In the genomic region with DNA sequence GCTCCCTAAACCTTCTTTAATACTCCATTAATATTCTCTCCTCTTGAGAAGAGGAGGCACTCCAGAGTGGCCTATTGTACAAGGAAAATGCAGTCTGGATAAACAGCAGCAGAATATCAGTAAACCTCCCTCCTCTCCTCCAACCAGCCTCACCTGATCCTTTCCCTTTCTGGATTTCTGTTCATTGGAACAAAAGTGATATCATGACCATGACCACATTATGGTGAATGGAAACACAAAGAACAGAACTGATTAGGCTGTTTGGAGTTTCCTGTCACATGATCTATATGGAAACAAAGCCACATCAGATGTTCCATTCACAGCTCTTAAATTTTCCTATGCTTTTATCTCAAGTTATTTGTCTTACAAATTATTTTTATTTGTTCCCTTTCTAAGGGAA, we compare ENCODE assay signal across 24 cellular contexts. TPM values are rescaled to one million over a fixed set of nuclear protein-coding genes. Genes with fewer than 3 reads are reported as not detected.
DNase-seq lines count a peak whose midpoint lies in the region.
"Had no signal": no experiment of that assay in that cellular context is flagged by ENCODE, and none has a peak within 500 bp of the region (broad histone marks: within the 10 kb centered on the region; RNA-seq: fewer than 3 reads in every experiment).

No MANE protein-coding gene starts in this region.

- no peak overlapping the region for H3K23ac ChIP-seq in neuronal stem cell (ENCODE audit: low read depth, low read length, poor library complexity)
- H3K23ac ChIP-seq in trophoblast cell (ENCODE audit: low read length) = no peak overlapping the region

- no peak overlapping the region for H3K18ac ChIP-seq in neuronal stem cell (ENCODE audit: low read length)
- no peak overlapping the region for H3K18ac ChIP-seq in trophoblast cell (ENCODE audit: low read length)

- H3K79me1 ChIP-seq in neuronal stem cell (ENCODE audit: low read depth, low read length) (no peaks in the 10 kb centered on the region), trophoblast cell (ENCODE audit: low read length) (no peaks in the 10 kb centered on the region)

- H3K27ac ChIP-seq in neuronal stem cell (replicated peaks; ENCODE audit: low read length) (no peak overlapping the region), trophoblast cell (ENCODE audit: low read depth, low read length) (no peak overlapping the region)
- H3K27ac ChIP-seq: ascending aorta, gastroesophageal sphincter, tibial artery had no signal

- H2BK5ac ChIP-seq in neuronal stem cell (ENCODE audit: low read length) = no peak overlapping the region
- H2BK5ac ChIP-seq in trophoblast cell (ENCODE audit: low read depth, low read length, poor library complexity) = no peak overlapping the region

- H3K14ac ChIP-seq in neuronal stem cell (ENCODE audit: low read length) (no peak overlapping the region), trophoblast cell (ENCODE audit: low read length) (no peak overlapping the region)

- peaks cover 3% of the 10 kb centered on the region for H3K27me3 Mint-ChIP-seq in activated CD4-positive, alpha-beta T cell treated with anti-CD3 and anti-CD28 coated beads, Interleukin-2, amount 10 ng/mL, durations not matched to agents 24 days and 14 days
- H3K27me3 Mint-ChIP-seq in activated T-helper 1 cell treated with anti-CD3 and anti-CD28 coated beads, Interleukin-12 subunit alpha, Interleukin-12 subunit beta, Interleukin-2, Interleukin-4 antibody, amounts not matched to agents 30 ng/mL and 10 ng/mL and 1 ng/mL, durations not matched to agents 14 hours and 24 hours and 36 hours (ENCODE audit: insufficient read depth) = peaks cover 2% of the 10 kb centered on the region

- H4K91ac ChIP-seq in neuronal stem cell (ENCODE audit: low read depth, low read length, poor library complexity) (no peak overlapping the region), trophoblast cell (ENCODE audit: low read depth, low read length) (no peak overlapping the region)

- H3K4me3 ChIP-seq in Jurkat, Clone E6-1 (ENCODE audit: low read length) = no peak overlapping the region
- H3K4me3 ChIP-seq in neuronal stem cell (ENCODE audit: low read length in 2 of 2) (no peak overlapping the region), trophoblast cell (ENCODE audit: low read depth, low read length) (no peak overlapping the region)
- H3K4me3 ChIP-seq: ascending aorta, gastroesophageal sphincter, tibial artery had no signal

- intact Hi-C loops in activated CD4-positive, alpha-beta T cell treated with anti-CD3 and anti-CD28 coated beads, Interleukin-2, amount 10 ng/mL, durations not matched to agents 24 days and 14 days (cut with micrococcal nuclease) = loop anchor here (5.0 kb wide), 1 partner anchor 38 kb away; no protein-coding TSS in a partner anchor
- intact Hi-C loops in activated T-helper 1 cell treated with anti-CD3 and anti-CD28 coated beads, Interleukin-12 subunit alpha, Interleukin-12 subunit beta, Interleukin-2, Interleukin-4 antibody, amounts not matched to agents 30 ng/mL and 10 ng/mL and 1 ng/mL, durations not matched to agents 14 hours and 24 hours and 36 hours (cut with micrococcal nuclease) = loop anchor here (1.0 to 10.0 kb wide), 3 partner anchors 26 to 83 kb away; a partner anchor contains a TSS

- H3K36me3 Mint-ChIP-seq in activated CD4-positive, alpha-beta T cell treated with anti-CD3 and anti-CD28 coated beads, Interleukin-2, amount 10 ng/mL, durations not matched to agents 24 days and 14 days (ENCODE audit: low read depth) = no peaks in the 10 kb centered on the region
- H3K36me3 Mint-ChIP-seq in activated T-helper 1 cell treated with anti-CD3 and anti-CD28 coated beads, Interleukin-12 subunit alpha, Interleukin-12 subunit beta, Interleukin-2, Interleukin-4 antibody, amounts not matched to agents 30 ng/mL and 10 ng/mL and 1 ng/mL, durations not matched to agents 14 hours and 24 hours and 36 hours (ENCODE audit: low read depth) = no peaks in the 10 kb centered on the region
- H3K36me3 Mint-ChIP-seq: natural killer cell treated with Interleukin-12 subunit alpha and Interleukin-12 subunit beta and Interleukin-15 and Interleukin-18, amount 100 ng/mL, for 72 hours; stimulated activated effector memory CD8-positive, alpha-beta T cell treated with anti-CD3 and anti-CD28 coated beads, Interleukin-12 subunit alpha, Interleukin-12 subunit beta, amount 100 ng/mL, for 72 hours had no signal

- H3K9ac ChIP-seq in neuronal stem cell (ENCODE audit: low read depth, low read length, poor library complexity) (no peak overlapping the region), trophoblast cell (ENCODE audit: low read length) (no peak overlapping the region)

- H3K4me1 ChIP-seq in neuronal stem cell (ENCODE audit: control insufficient read depth in 2 of 2, insufficient read depth in 1 of 2, low read depth in 1 of 2, low read length in 2 of 2) (no peaks in the 10 kb centered on the region), trophoblast cell (ENCODE audit: control insufficient read depth in 1 of 2, insufficient read depth in 2 of 2, low read length in 2 of 2) (no peaks in the 10 kb centered on the region)
- H3K4me1 ChIP-seq: ascending aorta, gastroesophageal sphincter, tibial artery had no signal

- H3K27me3 ChIP-seq in neuronal stem cell (ENCODE audit: control insufficient read depth in 3 of 3, insufficient read depth in 3 of 3, low read depth in 1 of 3, low read length in 3 of 3) (peaks cover 0 to 3% (median 0%) of the 10 kb centered on the region in 3 experiments), trophoblast cell (ENCODE audit: insufficient read depth, low read length) (no peaks in the 10 kb centered on the region)
- H3K27me3 ChIP-seq: ascending aorta, gastroesophageal sphincter, tibial artery had no signal

- peak overlapping the region; percentile 48 for H3K27ac Mint-ChIP-seq in activated CD4-positive, alpha-beta T cell treated with anti-CD3 and anti-CD28 coated beads, Interleukin-2, amount 10 ng/mL, durations not matched to agents 24 days and 14 days
- peak overlapping the region; percentile 33 for H3K27ac Mint-ChIP-seq in activated T-helper 1 cell treated with anti-CD3 and anti-CD28 coated beads, Interleukin-12 subunit alpha, Interleukin-12 subunit beta, Interleukin-2, Interleukin-4 antibody, amounts not matched to agents 30 ng/mL and 10 ng/mL and 1 ng/mL, durations not matched to agents 14 hours and 24 hours and 36 hours
- H3K27ac Mint-ChIP-seq: natural killer cell treated with Interleukin-12 subunit alpha and Interleukin-12 subunit beta and Interleukin-15 and Interleukin-18, amount 100 ng/mL, for 72 hours; stimulated activated effector memory CD8-positive, alpha-beta T cell treated with anti-CD3 and anti-CD28 coated beads, Interleukin-12 subunit alpha, Interleukin-12 subunit beta, amount 100 ng/mL, for 72 hours had no signal

- no peaks in the 10 kb centered on the region for H3K9me3 ChIP-seq in neuronal stem cell (replicated peaks in 1 of 2; ENCODE audit: control insufficient read depth in 2 of 2, insufficient read depth in 1 of 2, low read depth in 1 of 2, low read length in 2 of 2)
- no peaks in the 10 kb centered on the region for H3K9me3 ChIP-seq in trophoblast cell (ENCODE audit: insufficient read depth, low read depth, low read length)
- H3K9me3 ChIP-seq: ascending aorta, gastroesophageal sphincter, tibial artery had no signal

- no peaks in the 10 kb centered on the region for H3K9me3 Mint-ChIP-seq in activated CD4-positive, alpha-beta T cell treated with anti-CD3 and anti-CD28 coated beads, Interleukin-2, amount 10 ng/mL, durations not matched to agents 24 days and 14 days
- no peaks in the 10 kb centered on the region for H3K9me3 Mint-ChIP-seq in activated T-helper 1 cell treated with anti-CD3 and anti-CD28 coated beads, Interleukin-12 subunit alpha, Interleukin-12 subunit beta, Interleukin-2, Interleukin-4 antibody, amounts not matched to agents 30 ng/mL and 10 ng/mL and 1 ng/mL, durations not matched to agents 14 hours and 24 hours and 36 hours
- H3K9me3 Mint-ChIP-seq: natural killer cell treated with Interleukin-12 subunit alpha and Interleukin-12 subunit beta and Interleukin-15 and Interleukin-18, amount 100 ng/mL, for 72 hours; stimulated activated effector memory CD8-positive, alpha-beta T cell treated with anti-CD3 and anti-CD28 coated beads, Interleukin-12 subunit alpha, Interleukin-12 subunit beta, amount 100 ng/mL, for 72 hours had no signal

- H2BK12ac ChIP-seq in neuronal stem cell (ENCODE audit: low read length) = no peak overlapping the region
- H2BK12ac ChIP-seq in trophoblast cell (ENCODE audit: low read length) = no peak overlapping the region

- H4K8ac ChIP-seq in neuronal stem cell (ENCODE audit: low read depth, low read length) = no peak overlapping the region
- no peak overlapping the region for H4K8ac ChIP-seq in trophoblast cell (ENCODE audit: low read depth, low read length)

- peak overlapping the region; percentile 3 for H2AFZ ChIP-seq in neuronal stem cell (ENCODE audit: low read length)
- no peak overlapping the region for H2AFZ ChIP-seq in trophoblast cell (ENCODE audit: insufficient read depth, low read length, poor library complexity)

- no peak overlapping the region for H3K4me3 Mint-ChIP-seq in activated CD4-positive, alpha-beta T cell treated with anti-CD3 and anti-CD28 coated beads, Interleukin-2, amount 10 ng/mL, durations not matched to agents 24 days and 14 days
- H3K4me3 Mint-ChIP-seq in activated T-helper 1 cell treated with anti-CD3 and anti-CD28 coated beads, Interleukin-12 subunit alpha, Interleukin-12 subunit beta, Interleukin-2, Interleukin-4 antibody, amounts not matched to agents 30 ng/mL and 10 ng/mL and 1 ng/mL, durations not matched to agents 14 hours and 24 hours and 36 hours = no peak overlapping the region
- H3K4me3 Mint-ChIP-seq: natural killer cell treated with Interleukin-12 subunit alpha and Interleukin-12 subunit beta and Interleukin-15 and Interleukin-18, amount 100 ng/mL, for 72 hours; stimulated activated effector memory CD8-positive, alpha-beta T cell treated with anti-CD3 and anti-CD28 coated beads, Interleukin-12 subunit alpha, Interleukin-12 subunit beta, amount 100 ng/mL, for 72 hours had no signal

- H3K4me2 ChIP-seq in neuronal stem cell (ENCODE audit: insufficient read depth, low read length, poor library complexity, severe bottlenecking) = no peak overlapping the region
- H3K4me2 ChIP-seq in trophoblast cell (ENCODE audit: low read length) = no peak overlapping the region

- H3K36me3 ChIP-seq in neuronal stem cell (replicated peaks in 1 of 2; ENCODE audit: control insufficient read depth in 2 of 2, insufficient read depth in 2 of 2, low read length in 2 of 2) = no peaks in the 10 kb centered on the region
- H3K36me3 ChIP-seq in trophoblast cell (ENCODE audit: control insufficient read depth in 1 of 2, insufficient read depth in 2 of 2, low read length in 2 of 2) = no peaks in the 10 kb centered on the region
- H3K36me3 ChIP-seq: ascending aorta, gastroesophageal sphincter, tibial artery had no signal

- no peaks in the 10 kb centered on the region for H3K79me2 ChIP-seq in trophoblast cell (ENCODE audit: control insufficient read depth, insufficient read depth, low read length, poor library complexity)

- no peak overlapping the region for H2AK5ac ChIP-seq in neuronal stem cell (ENCODE audit: low read depth, low read length)
- H2AK5ac ChIP-seq in trophoblast cell (ENCODE audit: low read length) = no peak overlapping the region

- H4K12ac ChIP-seq in trophoblast cell (ENCODE audit: low read depth, low read length) = no peak overlapping the region

- no peak overlapping the region for H3K4ac ChIP-seq in neuronal stem cell (ENCODE audit: low read length)
- no peak overlapping the region for H3K4ac ChIP-seq in trophoblast cell (ENCODE audit: low read depth, low read length)

- H2BK15ac ChIP-seq in neuronal stem cell (ENCODE audit: low read length) = no peak overlapping the region

- peaks cover 18% of the 10 kb centered on the region for H3K4me1 Mint-ChIP-seq in activated CD4-positive, alpha-beta T cell treated with anti-CD3 and anti-CD28 coated beads, Interleukin-2, amount 10 ng/mL, durations not matched to agents 24 days and 14 days
- H3K4me1 Mint-ChIP-seq in activated T-helper 1 cell treated with anti-CD3 and anti-CD28 coated beads, Interleukin-12 subunit alpha, Interleukin-12 subunit beta, Interleukin-2, Interleukin-4 antibody, amounts not matched to agents 30 ng/mL and 10 ng/mL and 1 ng/mL, durations not matched to agents 14 hours and 24 hours and 36 hours (ENCODE audit: low read depth) = peaks cover 24% of the 10 kb centered on the region

- no peak for DNase-seq in activated CD4-positive, alpha-beta T cell treated with anti-CD3 and anti-CD28 coated beads, Interleukin-2, amount 10 ng/mL, durations not matched to agents 24 days and 14 days
- no peak for DNase-seq in activated CD4-positive, alpha-beta T cell treated with anti-CD3 and anti-CD28 coated beads for 48 hours
- DNase-seq in Jurkat, Clone E6-1 (ENCODE audit: low read depth, low spot score) = peak; percentile 57
- DNase-seq in activated T-helper 1 cell treated with anti-CD3 and anti-CD28 coated beads, Interleukin-12 subunit alpha, Interleukin-12 subunit beta, Interleukin-2, Interleukin-4 antibody, amounts not matched to agents 30 ng/mL and 10 ng/mL and 1 ng/mL, durations not matched to agents 14 hours and 24 hours and 36 hours (ENCODE audit: low spot score) = no peak
- DNase-seq in neuronal stem cell (ENCODE audit: low spot score) = no peak
- no peak for DNase-seq in trophoblast cell
- DNase-seq in kidney tubule cell (ENCODE audit: low spot score) = no peak
- DNase-seq in OCI-M2 (lab: John Stamatoyannopoulos, UW; ENCODE audit: unreplicated experiment) = no peak
- DNase-seq: activated naive CD4-positive, alpha-beta T cell; DMS 273 treated with DMSO at 0.1 percent for 48 hours; effector CD4-positive, alpha-beta T cell; GOT3; IMR-90; MM.1S; NCI-H1694 treated with DMSO at 0.1 percent for 48 hours; NCI-H446 treated with DMSO at 0.1 percent for 48 hours; posterior cingulate gyrus; RPMI8226; T-helper 9 cell; tibial artery had no signal

- H2BK120ac ChIP-seq in neuronal stem cell (ENCODE audit: low read depth, low read length) (no peak overlapping the region), trophoblast cell (ENCODE audit: insufficient read depth, low read length, poor library complexity) (no peak overlapping the region)

RNA-seq across cellular contexts. Expression of a gene that starts 14.6 kb away (rescaled TPM):
- total RNA-seq in activated CD4-positive, alpha-beta T cell treated with anti-CD3 and anti-CD28 coated beads, Interleukin-2, amount 10 ng/mL, durations not matched to agents 24 days and 14 days = 0.45 and 0.58 TPM in 2 replicates
- not detected for polyA plus RNA-seq in Jurkat, Clone E6-1 (2012; ENCODE audit: insufficient read depth, insufficient read length)
- total RNA-seq in activated T-helper 1 cell treated with anti-CD3 and anti-CD28 coated beads, Interleukin-12 subunit alpha, Interleukin-12 subunit beta, Interleukin-2, Interleukin-4 antibody, amounts not matched to agents 30 ng/mL and 10 ng/mL and 1 ng/mL, durations not matched to agents 14 hours and 24 hours and 36 hours = 0.78 and 0.83 TPM in 2 replicates
- 0.03 TPM for polyA plus RNA-seq in neuronal stem cell (2013, experiment 1 of 2)
- 0.01 TPM for polyA plus RNA-seq in neuronal stem cell (2013, experiment 2 of 2)
- 0.74 and 0.90 TPM in 2 replicates for polyA plus RNA-seq in trophoblast cell (2013)
- total RNA-seq: IMR-90; natural killer cell treated with Interleukin-12 subunit alpha and Interleukin-12 subunit beta and Interleukin-15 and Interleukin-18, amount 100 ng/mL, for 72 hours had no signal
- polyA plus RNA-seq: IMR-90 had no signal
